25 cellular contexts compared by ENCODE assay signal in genomic region chr3:136038668-136039067, GRCh38.
DNase-seq lines count a peak whose midpoint lies in the region; ATAC-seq, FAIRE-seq and TF ChIP-seq lines count a peak whose summit lies in the region.
"Had no signal": no experiment of that assay in that cellular context is flagged by ENCODE, and none has a peak within 500 bp of the region (broad histone marks: within the 10 kb centered on the region; RNA-seq: fewer than 3 reads in every experiment).

No MANE protein-coding gene starts in this region.

- H2BK120ac ChIP-seq in neuronal stem cell (ENCODE audit: low read depth, low read length): no peak overlapping the region

- no peaks in the 10 kb centered on the region for H3K9me3 ChIP-seq in K562 (replicated peaks; ENCODE audit: control insufficient read depth, insufficient read depth, low read depth, low read length)
- H3K9me3 ChIP-seq in small intestine (ENCODE audit: control insufficient read depth, low read depth): no peaks in the 10 kb centered on the region
- H3K9me3 ChIP-seq in neuronal stem cell (replicated peaks in 1 of 2; ENCODE audit: control insufficient read depth in 2 of 2, insufficient read depth in 1 of 2, low read depth in 1 of 2, low read length in 2 of 2): no peaks in the 10 kb centered on the region
- H3K9me3 ChIP-seq: BE2C had no signal

- intact Hi-C loops in K562 (cut with micrococcal nuclease): no loop called here

- FAIRE-seq in K562 (lab: Jason Lieb, UNC): no peak
- no peak for FAIRE-seq in small intestine (lab: Jason Lieb, UNC)
- FAIRE-seq: A204.1, GM12878, GM12892, GM18507 had no signal

- H3K4me3 ChIP-seq in K562: no peak overlapping the region
- no peak overlapping the region for H3K4me3 ChIP-seq in small intestine (ENCODE audit: low read depth in 1 of 2, low read length in 2 of 2)
- no peak overlapping the region for H3K4me3 ChIP-seq in neuronal stem cell (ENCODE audit: low read length in 2 of 2)
- H3K4me3 ChIP-seq: BLaER1, GM12878 had no signal

- DNase-seq in K562 (ENCODE audit: extremely low read depth in 1 of 4, low spot score in 3 of 4) (no peak), small intestine (peak; percentile 62), HUDEP-2 (lab: John Stamatoyannopoulos, UW; ENCODE audit: unreplicated experiment in 76 of 76) (no peak), omental fat pad (ENCODE audit: low spot score) (no peak), neuronal stem cell (ENCODE audit: low spot score) (no peak)
- DNase-seq: 8988T; ACHN; BE2C; C1 segment of cervical spinal cord; CD4-positive, alpha-beta memory T cell; CD4-positive, CD25-positive, alpha-beta regulatory T cell; CD8-positive, alpha-beta memory T cell; COR-L47; DMS 273 treated with DMSO at 0.1 percent for 48 hours; DMS153; DMS53; DMS79; DND-41; EL; GDM1 had no signal

- H3K27me3 ChIP-seq in K562 (ENCODE audit: control insufficient read depth in 2 of 2, insufficient read depth in 2 of 2, low read length in 2 of 2): no peaks in the 10 kb centered on the region
- no peaks in the 10 kb centered on the region for H3K27me3 ChIP-seq in small intestine (ENCODE audit: control insufficient read depth in 2 of 2, insufficient read depth in 2 of 2, low read length in 2 of 2)
- no peaks in the 10 kb centered on the region for H3K27me3 ChIP-seq in neuronal stem cell (ENCODE audit: control insufficient read depth in 3 of 3, insufficient read depth in 3 of 3, low read depth in 1 of 3, low read length in 3 of 3)
- H3K27me3 ChIP-seq: BLaER1 had no signal

- H3K18ac ChIP-seq in neuronal stem cell (ENCODE audit: low read length): no peak overlapping the region

- BruUV-seq in K562 (replicated peaks; lab: Mats Ljungman, UMichigan): no TSS peak

- H3K79me2 ChIP-seq in K562 (ENCODE audit: control insufficient read depth, insufficient read depth, low read length): no peaks in the 10 kb centered on the region

- no peak overlapping the region for H3K4ac ChIP-seq in neuronal stem cell (ENCODE audit: low read length)

- H3K4me1 ChIP-seq in K562 (replicated peaks in 1 of 2; ENCODE audit: control insufficient read depth in 2 of 2, insufficient read depth in 2 of 2, low read length in 2 of 2): no peaks in the 10 kb centered on the region
- H3K4me1 ChIP-seq in small intestine (ENCODE audit: control insufficient read depth in 2 of 2, insufficient read depth in 1 of 2, low read depth in 1 of 2, low read length in 1 of 2): no peaks in the 10 kb centered on the region
- no peaks in the 10 kb centered on the region for H3K4me1 ChIP-seq in neuronal stem cell (ENCODE audit: control insufficient read depth in 2 of 2, insufficient read depth in 1 of 2, low read depth in 1 of 2, low read length in 2 of 2)
- H3K4me1 ChIP-seq: BE2C, BLaER1 had no signal

- no peak overlapping the region for H3K27ac ChIP-seq in K562 (ENCODE audit: extremely low read depth, low read depth, low read length)
- H3K27ac ChIP-seq in small intestine (ENCODE audit: low read depth in 1 of 2, low read length in 1 of 2): no peak overlapping the region
- H3K27ac ChIP-seq in neuronal stem cell (replicated peaks; ENCODE audit: low read length): no peak overlapping the region
- H3K27ac ChIP-seq: BLaER1 had no signal

- TF ChIP-seq RAD21 in K562 (CRISPR knock-in tag; conservative IDR thresholded peaks at IDR 0.05 in 1 of 2, IDR thresholded peaks at IDR 0.05 in 1 of 2): no peak

- H3K14ac ChIP-seq in neuronal stem cell (ENCODE audit: low read length): no peak overlapping the region

- CTCF ChIA-PET in K562 (lab: Yijun Ruan, JAX; ENCODE audit: low intra/inter-chr PET ratio): no interaction called here

- H2BK5ac ChIP-seq in neuronal stem cell (ENCODE audit: low read length): no peak overlapping the region

- H3K9me1 ChIP-seq in K562 (ENCODE audit: control insufficient read depth, insufficient read depth, low read length): no peaks in the 10 kb centered on the region

- no peak for ATAC-seq in K562
- no peak for ATAC-seq in omental fat pad (ENCODE audit: low FRiP score)
- ATAC-seq: GM12878 had no signal

- H4K8ac ChIP-seq in neuronal stem cell (ENCODE audit: low read depth, low read length): no peak overlapping the region

- no peaks in the 10 kb centered on the region for H4K20me1 ChIP-seq in K562 (replicated peaks; ENCODE audit: control insufficient read depth, insufficient read depth, low read length)
- H4K20me1 ChIP-seq: BLaER1 had no signal

- H3K23ac ChIP-seq in neuronal stem cell (ENCODE audit: low read depth, low read length, poor library complexity): no peak overlapping the region

- H2BK12ac ChIP-seq in neuronal stem cell (ENCODE audit: low read length): no peak overlapping the region

- no peak overlapping the region for H2AK5ac ChIP-seq in neuronal stem cell (ENCODE audit: low read depth, low read length)

- 0% methylated on average over 2 of the region's 2 CpGs for WGBS in K562 (ENCODE audit: insufficient coverage, low coverage, missing lambda C conversion rate)
- 29 to 69% (median 39%) methylated on average over 2 of the region's 2 CpGs for WGBS in small intestine, 3 donors
- no CpG with 5 or more reads among the region's 2 CpGs for WGBS in neuronal stem cell (ENCODE audit: extremely low coverage in 2 of 2, insufficient read length in 2 of 2, insufficient replicate concordance in 1 of 2), 2 donors

- H3K79me1 ChIP-seq in neuronal stem cell (ENCODE audit: low read depth, low read length): no peaks in the 10 kb centered on the region

- no peak for TF ChIP-seq POLR2A in K562 (conservative IDR thresholded peaks at IDR 0.05)

- no peak overlapping the region for H3K9ac ChIP-seq in K562 (ENCODE audit: insufficient read depth in 1 of 2, low read depth in 2 of 2, low read length in 2 of 2)
- H3K9ac ChIP-seq in neuronal stem cell (ENCODE audit: low read depth, low read length, poor library complexity): no peak overlapping the region
- H3K9ac ChIP-seq: BLaER1 had no signal

- no peak overlapping the region for H4K91ac ChIP-seq in neuronal stem cell (ENCODE audit: low read depth, low read length, poor library complexity)

- in situ Hi-C loops in K562 (cut with MboI): no loop called here

- H3K36me3 ChIP-seq in K562 (ENCODE audit: control insufficient read depth, insufficient read depth, low read length) (no peaks in the 10 kb centered on the region), small intestine (ENCODE audit: control insufficient read depth in 2 of 2, insufficient read depth in 2 of 2, low read length in 2 of 2) (no peaks in the 10 kb centered on the region), neuronal stem cell (replicated peaks in 1 of 2; ENCODE audit: control insufficient read depth in 2 of 2, insufficient read depth in 2 of 2, low read length in 2 of 2) (peaks cover 0 to 8% of the 10 kb centered on the region in 2 donors)
- H3K36me3 ChIP-seq: BE2C, BLaER1 had no signal

- no peak overlapping the region for H2AFZ ChIP-seq in K562 (ENCODE audit: low read depth, low read length)
- H2AFZ ChIP-seq in neuronal stem cell (ENCODE audit: low read length): no peak overlapping the region

- H2BK15ac ChIP-seq in neuronal stem cell (ENCODE audit: low read length): no peak overlapping the region

- POLR2A ChIA-PET in K562 (lab: Yijun Ruan, JAX): no interaction called here

- no peak for TF ChIP-seq EP300 in K562 (IDR thresholded peaks at IDR 0.05; ENCODE audit: low read length)

- no peak for TF ChIP-seq CTCF in K562 (IDR thresholded peaks at IDR 0.05 in 2 of 3, conservative IDR thresholded peaks at IDR 0.05 in 1 of 3; ENCODE audit: insufficient read depth in 2 of 3, low read depth in 1 of 3, low read length in 3 of 3)
- TF ChIP-seq CTCF in omental fat pad (IDR thresholded peaks at IDR 0.05): no peak

- no peak overlapping the region for H3K4me2 ChIP-seq in K562 (ENCODE audit: insufficient read depth, low read length)
- no peak overlapping the region for H3K4me2 ChIP-seq in neuronal stem cell (ENCODE audit: insufficient read depth, low read length, poor library complexity, severe bottlenecking)
- H3K4me2 ChIP-seq: BLaER1 had no signal

TF ChIP-seq in K562, 482 proteins besides CTCF, POLR2A, EP300 and RAD21:
- TF ChIP-seq RFX1 (IDR thresholded peaks at IDR 0.05): peak; percentile 55
- TF ChIP-seq GTF2E2 (tag; IDR thresholded peaks at IDR 0.05): no peak
